ENCODE assay signal across 8 cellular contexts in genomic region chr1:52032124-52032784, GRCh38. TPM values are rescaled to one million over a fixed set of nuclear protein-coding genes. Genes with fewer than 3 reads are reported as not detected.
A peak's percentile ranks its signal among the peaks of the same experiment; 100 is the strongest.
DNase-seq lines count a peak whose midpoint lies in the region; ATAC-seq and TF ChIP-seq lines count a peak whose summit lies in the region.

No MANE protein-coding gene starts in this region.

- TF ChIP-seq EP300 in suprapubic skin (IDR thresholded peaks at IDR 0.05) = no peak

- CTCF ChIA-PET in WTC11 (lab: Charles Lee) = no interaction called here

- no peaks in the 10 kb centered on the region for H3K36me3 ChIP-seq in iPS-15b (ENCODE audit: control insufficient read depth, insufficient read depth, low read length)
- H3K36me3 ChIP-seq in suprapubic skin = peaks cover 8% of the 10 kb centered on the region

- ATAC-seq in WTC11 = no peak

- H3K27ac ChIP-seq in suprapubic skin = no peak overlapping the region

- H3K27me3 ChIP-seq in iPS-15b (ENCODE audit: control insufficient read depth, insufficient read depth, low read length) (no peaks in the 10 kb centered on the region), suprapubic skin (no peaks in the 10 kb centered on the region)

- H3K4me1 ChIP-seq in iPS-15b (ENCODE audit: control insufficient read depth, insufficient read depth, low read length) (no peaks in the 10 kb centered on the region), suprapubic skin (peaks cover 23% of the 10 kb centered on the region)

- H3K27me3 Mint-ChIP-seq in WTC11 (ENCODE audit: low read depth) = no peaks in the 10 kb centered on the region

- TF ChIP-seq POLR2A in suprapubic skin (IDR thresholded peaks at IDR 0.05) = no peak

- DNase-seq in Daoy (ENCODE audit: low read depth) (peak; percentile 2), HFF-Myc (ENCODE audit: extremely low read depth, low read depth) (no peak), WTC11 (ENCODE audit: low spot score) (no peak), suprapubic skin (ENCODE audit: low spot score in 2 of 2) (no peak), NCI-H524 (lab: John Stamatoyannopoulos, UW) (no peak), H4 (ENCODE audit: low spot score) (no peak)
- no peak for DNase-seq in activated CD8-positive, alpha-beta memory T cell treated with anti-CD3 and anti-CD28 coated beads, Interleukin-2, amount 50 U/mL, for 4 hours

- no peaks in the 10 kb centered on the region for H3K9me3 Mint-ChIP-seq in WTC11

- H3K4me1 Mint-ChIP-seq in WTC11 = peaks cover 20% of the 10 kb centered on the region

- H3K9ac ChIP-seq in iPS-15b (ENCODE audit: low read depth, low read length) = peak overlapping the region; percentile 84

- H3K4me3 Mint-ChIP-seq in WTC11 = peak overlapping the region; percentile 93

- H3K9me3 ChIP-seq in iPS-15b (ENCODE audit: control insufficient read depth, insufficient read depth, low read length) (no peaks in the 10 kb centered on the region), suprapubic skin (no peaks in the 10 kb centered on the region)

- H3K4me3 ChIP-seq in HFF-Myc (replicated peaks; ENCODE audit: low read depth, low read length) (peak overlapping the region; percentile 85), iPS-15b (ENCODE audit: low read depth, low read length) (peak overlapping the region; percentile 98), suprapubic skin (peak overlapping the region; percentile 76)

- H3K36me3 Mint-ChIP-seq in WTC11 = peaks cover 2% of the 10 kb centered on the region; the same call in 1 of the 2 replicates

- POLR2A ChIA-PET in WTC11 (lab: Charles Lee) = interaction anchor here (1.7 kb wide), 1 partner anchor 23 kb away, joined by 11 read pairs; the partner anchor contains the start of gene TXNDC12

- WGBS in suprapubic skin = 63% methylated on average over 5 of the region's 5 CpGs

- no peak for TF ChIP-seq CTCF in HFF-Myc (IDR thresholded peaks at IDR 0.05; ENCODE audit: low read depth, low read length, missing control alignments)
- no peak for TF ChIP-seq CTCF in WTC11 (IDR thresholded peaks at IDR 0.05)
- TF ChIP-seq CTCF in suprapubic skin (IDR thresholded peaks at IDR 0.05) = no peak

- no peak overlapping the region for H3K27ac Mint-ChIP-seq in WTC11

TF ChIP-seq in WTC11, 78 proteins besides CTCF, POLR2A, EP300 and RAD21:
- TF ChIP-seq, protein P1, sequence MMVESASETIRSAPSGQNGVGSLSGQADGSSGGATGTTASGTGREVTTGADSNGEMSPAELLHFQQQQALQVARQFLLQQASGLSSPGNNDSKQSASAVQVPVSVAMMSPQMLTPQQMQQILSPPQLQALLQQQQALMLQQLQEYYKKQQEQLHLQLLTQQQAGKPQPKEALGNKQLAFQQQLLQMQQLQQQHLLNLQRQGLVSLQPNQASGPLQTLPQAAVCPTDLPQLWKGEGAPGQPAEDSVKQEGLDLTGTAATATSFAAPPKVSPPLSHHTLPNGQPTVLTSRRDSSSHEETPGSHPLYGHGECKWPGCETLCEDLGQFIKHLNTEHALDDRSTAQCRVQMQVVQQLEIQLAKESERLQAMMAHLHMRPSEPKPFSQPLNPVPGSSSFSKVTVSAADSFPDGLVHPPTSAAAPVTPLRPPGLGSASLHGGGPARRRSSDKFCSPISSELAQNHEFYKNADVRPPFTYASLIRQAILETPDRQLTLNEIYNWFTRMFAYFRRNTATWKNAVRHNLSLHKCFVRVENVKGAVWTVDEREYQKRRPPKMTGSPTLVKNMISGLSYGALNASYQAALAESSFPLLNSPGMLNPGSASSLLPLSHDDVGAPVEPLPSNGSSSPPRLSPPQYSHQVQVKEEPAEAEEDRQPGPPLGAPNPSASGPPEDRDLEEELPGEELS (CRISPR knock-in tag; IDR thresholded peaks at IDR 0.05) = no peak

RNA-seq across cellular contexts. Expression of gene KTI12, which starts 1.4 kb away (rescaled TPM):
- total RNA-seq in Daoy (2014; rRNA removed; shearing (Covaris generic)) = 23.2 and 29.4 TPM in 2 replicates
- total RNA-seq in WTC11 (2021) (9.4 to 10.1 TPM (median 9.9 TPM) in 3 replicates), suprapubic skin (10 to 100 TPM in 1 of 4 donors, 1 to 10 TPM in 3; 8.0 to 15.9 (median 9.5) TPM)
- total RNA-seq in H4 (2014; rRNA removed; shearing (Covaris generic)) = 9.2 and 13.2 TPM in 2 replicates

RNA-seq across cellular contexts. Expression of gene TXNDC12, which starts 22.7 kb away (rescaled TPM):
- total RNA-seq in Daoy (2014; rRNA removed; shearing (Covaris generic)) = 103 and 128 TPM in 2 replicates
- 80.6 to 89.2 TPM (median 80.9 TPM) in 3 replicates for total RNA-seq in WTC11 (2021)
- 10 to 100 TPM; 22.4 to 26.4 (median 25.5) TPM for total RNA-seq in suprapubic skin
- 128 and 138 TPM in 2 replicates for total RNA-seq in H4 (2014; rRNA removed; shearing (Covaris generic))

RNA-seq across cellular contexts. Expression of gene BTF3L4, which starts 23.8 kb away (rescaled TPM):
- total RNA-seq in Daoy (2014; rRNA removed; shearing (Covaris generic)) = 119 and 127 TPM in 2 replicates
- 74.7 to 89.4 TPM (median 79.0 TPM) in 3 replicates for total RNA-seq in WTC11 (2021)
- 10 to 100 TPM; 41.7 to 60.2 (median 57.1) TPM for total RNA-seq in suprapubic skin
- 108 and 158 TPM in 2 replicates for total RNA-seq in H4 (2014; rRNA removed; shearing (Covaris generic))

RNA-seq across cellular contexts. Expression of gene RAB3B, which starts 41.8 kb away (rescaled TPM):
- total RNA-seq in Daoy (2014; rRNA removed; shearing (Covaris generic)) = 2.2 and 2.7 TPM in 2 replicates
- 33.7 to 36.9 TPM (median 34.1 TPM) in 3 replicates for total RNA-seq in WTC11 (2021)
- 1 to 10 TPM; 2.8 to 6.8 (median 5.6) TPM for total RNA-seq in suprapubic skin
- total RNA-seq in H4 (2014; rRNA removed; shearing (Covaris generic)) = 0.43 and 0.54 TPM in 2 replicates
